ENCODE assay signal across 25 cellular contexts in the genomic region with DNA sequence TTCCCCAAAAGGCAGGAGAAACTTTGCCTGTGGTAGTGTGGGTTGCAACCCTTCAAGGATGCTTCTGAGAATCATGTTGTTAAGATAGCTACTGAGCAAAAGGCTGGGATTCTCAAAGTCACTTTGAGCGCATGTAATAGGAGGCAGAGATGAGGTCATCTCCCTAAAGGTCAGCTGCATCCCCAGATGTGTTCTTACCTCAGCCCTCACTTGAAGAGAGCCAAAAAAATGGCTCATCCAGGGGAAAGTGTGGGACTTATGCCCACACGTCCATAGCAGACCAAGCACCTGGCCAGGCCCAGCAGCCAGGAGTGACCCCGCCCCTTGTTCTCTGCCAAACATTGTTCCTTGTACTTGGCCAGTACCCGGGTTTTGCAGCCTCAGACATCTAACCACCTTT.
"Had no signal": no experiment of that assay in that cellular context is flagged by ENCODE, and none has a peak within 500 bp of the region (broad histone marks: within the 10 kb centered on the region; RNA-seq: fewer than 3 reads in every experiment).

No MANE protein-coding gene starts in this region.

- DNase-seq: dorsolateral prefrontal cortex; effector CD4-positive, alpha-beta T cell; foreskin keratinocyte; hypothalamus; immature natural killer cell; islet precursor cell; kidney glomerular epithelial cell; left colon; retina; sigmoid colon; stimulated activated CD4-positive, alpha-beta T cell treated with anti-CD3 and anti-CD28 coated beads, Interleukin-2, amount 100 ng/mL, for 24 hours; stimulated activated CD4-positive, alpha-beta T cell treated with anti-CD3 and anti-CD28 coated beads, Interleukin-4, amount 100 ng/mL, for 24 hours; stimulated activated naive CD4-positive, alpha-beta T cell treated with Interleukin-2 at 50 U/mL for 16 hours; substantia nigra; testis; tibial artery had no signal

- H3K27ac ChIP-seq: dorsolateral prefrontal cortex, foreskin keratinocyte, gastroesophageal sphincter, neutrophil, pancreas, sigmoid colon, testis, tibial artery had no signal

- H3K36me3 Mint-ChIP-seq: immature natural killer cell; memory B cell; natural killer cell treated with Interleukin-12 subunit alpha and Interleukin-12 subunit beta and Interleukin-15 and Interleukin-18, amount 100 ng/mL, for 72 hours; stimulated activated effector memory CD8-positive, alpha-beta T cell treated with anti-CD3 and anti-CD28 coated beads, Interleukin-12 subunit alpha, Interleukin-12 subunit beta, amount 100 ng/mL, for 72 hours had no signal

- H3K9me3 ChIP-seq: gastroesophageal sphincter, neutrophil, pancreas, sigmoid colon, testis, tibial artery had no signal

- H3K4me3 ChIP-seq: dorsolateral prefrontal cortex, gastroesophageal sphincter, lung, pancreas, sigmoid colon, testis, tibial artery had no signal

- H3K4me1 Mint-ChIP-seq: immature natural killer cell; memory B cell; stimulated activated effector memory CD8-positive, alpha-beta T cell treated with anti-CD3 and anti-CD28 coated beads, Interleukin-12 subunit alpha, Interleukin-12 subunit beta, amount 100 ng/mL, for 72 hours had no signal

- H3K27me3 ChIP-seq: dorsolateral prefrontal cortex, foreskin keratinocyte, gastroesophageal sphincter, neutrophil, pancreas, sigmoid colon, testis, tibial artery had no signal

- H3K36me3 ChIP-seq: gastroesophageal sphincter, neutrophil, pancreas, sigmoid colon, tibial artery had no signal

- H3K4me3 Mint-ChIP-seq: immature natural killer cell; memory B cell; natural killer cell treated with Interleukin-12 subunit alpha and Interleukin-12 subunit beta and Interleukin-15 and Interleukin-18, amount 100 ng/mL, for 72 hours; neural crest cell; stimulated activated effector memory CD8-positive, alpha-beta T cell treated with anti-CD3 and anti-CD28 coated beads, Interleukin-12 subunit alpha, Interleukin-12 subunit beta, amount 100 ng/mL, for 72 hours; type B pancreatic cell had no signal

- H3K9me3 Mint-ChIP-seq: natural killer cell treated with Interleukin-12 subunit alpha and Interleukin-12 subunit beta and Interleukin-15 and Interleukin-18, amount 100 ng/mL, for 72 hours; neural crest cell had no signal

- H3K27ac Mint-ChIP-seq: immature natural killer cell; memory B cell; natural killer cell treated with Interleukin-12 subunit alpha and Interleukin-12 subunit beta and Interleukin-15 and Interleukin-18, amount 100 ng/mL, for 72 hours; stimulated activated effector memory CD8-positive, alpha-beta T cell treated with anti-CD3 and anti-CD28 coated beads, Interleukin-12 subunit alpha, Interleukin-12 subunit beta, amount 100 ng/mL, for 72 hours; type B pancreatic cell had no signal

- H3K4me1 ChIP-seq: gastroesophageal sphincter, pancreas, sigmoid colon, testis, tibial artery had no signal

- ATAC-seq: foreskin keratinocyte; gastroesophageal sphincter; left colon; natural killer cell treated with Interleukin-12 subunit alpha and Interleukin-12 subunit beta and Interleukin-15 and Interleukin-18, amount 100 ng/mL, for 72 hours; pancreas had no signal

- H3K27me3 Mint-ChIP-seq: memory B cell had no signal
